ENCODE assay signal across 8 cellular contexts in the genomic region with DNA sequence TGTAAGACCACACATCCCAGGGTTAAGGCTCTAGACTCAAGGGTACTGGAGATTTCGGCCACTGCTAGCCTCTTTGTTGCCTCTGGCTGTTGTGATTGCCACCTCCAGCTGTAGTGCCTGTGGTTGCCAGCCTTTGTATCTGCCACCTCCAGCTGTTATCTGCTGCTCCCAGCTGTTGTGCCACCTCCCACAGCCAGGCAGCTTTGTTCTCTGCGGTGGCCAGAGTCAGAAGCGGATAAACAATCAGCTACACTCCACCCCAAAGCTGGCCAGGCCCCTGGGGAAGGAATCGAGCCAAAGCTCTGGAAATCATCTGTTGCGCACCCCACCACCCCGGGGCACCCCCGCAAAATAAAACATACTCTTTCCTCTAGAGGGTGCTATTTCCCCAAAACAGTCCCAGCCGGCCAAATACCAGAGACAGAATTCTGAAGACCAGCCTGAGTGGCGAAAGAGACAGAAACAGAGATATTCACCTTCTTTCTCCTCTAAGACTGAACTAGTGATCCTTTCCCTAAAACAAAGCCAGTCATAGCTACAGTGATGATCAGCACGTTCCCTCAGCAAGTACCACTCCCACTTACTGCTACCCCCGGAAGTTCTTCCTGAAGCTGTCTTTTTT. TPM values are rescaled to one million over a fixed set of nuclear protein-coding genes. Genes with fewer than 3 reads are reported as not detected.
DNase-seq lines count a peak whose midpoint lies in the region; ATAC-seq and TF ChIP-seq lines count a peak whose summit lies in the region.

No MANE protein-coding gene starts in this region.

- peaks cover 17% of the 10 kb centered on the region for H3K27me3 Mint-ChIP-seq in nephron progenitor cell (ENCODE audit: low read depth, poor library complexity)

- peak; percentile 72 for ATAC-seq in HG02571 (IDR thresholded peaks at IDR 0.05; ENCODE audit: unreplicated experiment)

- DNase-seq in SIG-M5 treated with dmso at 0.1 percent for 504 hours (lab: John Stamatoyannopoulos, UW; ENCODE audit: unreplicated experiment) (peak; percentile 58), SIG-M5 (lab: John Stamatoyannopoulos, UW) (no peak), NCI-H526 treated with DMSO at 0.1 percent for 48 hours (lab: John Stamatoyannopoulos, UW) (peak; percentile 34), fibroblast of the aortic adventitia (ENCODE audit: low read depth) (peak; percentile 58), nephron progenitor cell (peak; percentile 40), NCI-H2029 (lab: John Stamatoyannopoulos, UW) (no peak)
- peak; percentile 62 to 63 for DNase-seq in activated T-cell treated with anti-CD3 and anti-CD28 coated beads, Interleukin-2, amount 50 U/mL, for 48 hours

- H3K4me3 Mint-ChIP-seq in nephron progenitor cell, result peak overlapping the region; percentile 62

- H3K4me3 ChIP-seq in fibroblast of the aortic adventitia (ENCODE audit: low read depth, low read length), result no peak overlapping the region

- no peaks in the 10 kb centered on the region for H3K9me3 Mint-ChIP-seq in nephron progenitor cell

- TF ChIP-seq CTCF in fibroblast of the aortic adventitia (IDR thresholded peaks at IDR 0.05; ENCODE audit: insufficient read depth, low read length), result peak; percentile 53
- peak; percentile 62 for TF ChIP-seq CTCF in nephron progenitor cell (IDR thresholded peaks at IDR 0.05)

- H3K27ac Mint-ChIP-seq in nephron progenitor cell, result no peak overlapping the region

- H3K36me3 Mint-ChIP-seq in nephron progenitor cell (ENCODE audit: low read depth), result no peaks in the 10 kb centered on the region

- H3K4me1 Mint-ChIP-seq in nephron progenitor cell, result peaks cover 28% of the 10 kb centered on the region

RNA-seq across cellular contexts. Expression of gene PIGM, which starts 14.8 kb away (rescaled TPM):
- total RNA-seq in fibroblast of the aortic adventitia (ENCODE audit: low replicate concordance), result 3.3 and 7.7 TPM in 2 replicates

RNA-seq across cellular contexts. Expression of gene KCNJ10, which starts 23.4 kb away (rescaled TPM):
- not detected in 2 replicates for total RNA-seq in fibroblast of the aortic adventitia (ENCODE audit: low replicate concordance)

RNA-seq across cellular contexts. Expression of gene KCNJ9, which starts 34.7 kb away (rescaled TPM):
- 0.08 TPM in 1 of 2 replicates, not detected in the other for total RNA-seq in fibroblast of the aortic adventitia (ENCODE audit: low replicate concordance)

RNA-seq across cellular contexts. Expression of gene IGSF8, which starts 51.8 kb away (rescaled TPM):
- 10.1 and 10.8 TPM in 2 replicates for total RNA-seq in fibroblast of the aortic adventitia (ENCODE audit: low replicate concordance)

Comparison
In these comparisons a context has a peak if more than half of its experiments do, and no peak if none do; other contexts are left out.
1. DNase-seq: peak in SIG-M5 treated with dmso at 0.1 percent for 504 hours (single experiment), NCI-H526 treated with DMSO at 0.1 percent for 48 hours (single experiment), activated T-cell treated with anti-CD3 and anti-CD28 coated beads, Interleukin-2, amount 50 U/mL, for 48 hours (2 of 2), fibroblast of the aortic adventitia (single experiment) and nephron progenitor cell (single experiment); none in SIG-M5 (single experiment) and NCI-H2029 (single experiment).